In the genomic region with DNA sequence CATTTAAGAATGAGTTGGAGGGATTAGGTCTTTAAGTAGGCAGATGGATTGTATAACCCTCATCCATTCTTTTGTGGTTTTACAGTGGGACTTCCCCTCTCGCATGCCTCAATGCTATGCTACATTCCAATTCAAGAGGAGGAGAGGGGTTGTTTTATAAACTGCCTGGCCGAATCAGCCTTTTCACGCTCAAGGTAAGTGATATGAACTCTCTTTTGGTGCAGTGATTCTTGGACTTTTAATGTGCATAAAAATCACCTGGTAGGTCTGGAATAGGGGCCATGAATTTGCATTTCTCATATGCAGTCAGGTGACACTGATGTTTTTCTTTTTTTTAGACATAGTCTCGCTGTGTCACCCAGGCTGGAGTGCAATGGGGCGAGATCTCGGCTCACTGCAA, we compare ENCODE assay signal across 12 cellular contexts. TPM values are rescaled to one million over a fixed set of nuclear protein-coding genes. Genes with fewer than 3 reads are reported as not detected.
A peak's percentile ranks its signal among the peaks of the same experiment; 100 is the strongest.
DNase-seq lines count a peak whose midpoint lies in the region; TF ChIP-seq lines count a peak whose summit lies in the region.
"Had no signal": no experiment of that assay in that cellular context is flagged by ENCODE, and none has a peak within 500 bp of the region (broad histone marks: within the 10 kb centered on the region; RNA-seq: fewer than 3 reads in every experiment).

No MANE protein-coding gene starts in this region.

- peak overlapping the region; percentile 41; the same call in 1 of the 2 replicates for H3K27ac ChIP-seq in KMS-11
- peak overlapping the region; percentile 33 for H3K27ac ChIP-seq in brain microvascular endothelial cell
- H3K27ac ChIP-seq: esophagus muscularis mucosa had no signal

- in situ Hi-C loops in brain microvascular endothelial cell (cut with HindIII; ENCODE audit: low pct_ligation_motif_present, low sequenced_read_pairs) = no loop called here

- no peaks in the 10 kb centered on the region for H3K27me3 Mint-ChIP-seq in activated CD4-positive, alpha-beta T cell treated with anti-CD3 and anti-CD28 coated beads, Interleukin-2, amount 10 ng/mL, durations not matched to agents 24 days and 14 days
- no peaks in the 10 kb centered on the region for H3K27me3 Mint-ChIP-seq in CD14-positive monocyte (ENCODE audit: low read depth in 3 of 3)
- H3K27me3 Mint-ChIP-seq: brain had no signal

- TF ChIP-seq CTCF in KMS-11 (conservative IDR thresholded peaks at IDR 0.05; ENCODE audit: low read depth, low read length) (no peak), brain microvascular endothelial cell (IDR thresholded peaks at IDR 0.05; ENCODE audit: low read depth, low read length, missing control alignments) (no peak), CD14-positive monocyte (IDR thresholded peaks at IDR 0.05) (no peak), GM20000 (IDR thresholded peaks at IDR 0.05; ENCODE audit: extremely low read depth, missing control alignments) (no peak)

- H3K27ac Mint-ChIP-seq in activated CD4-positive, alpha-beta T cell treated with anti-CD3 and anti-CD28 coated beads, Interleukin-2, amount 10 ng/mL, durations not matched to agents 24 days and 14 days = peak overlapping the region; percentile 36
- H3K27ac Mint-ChIP-seq in CD14-positive monocyte = no peak overlapping the region

- no peak overlapping the region for H2AFZ ChIP-seq in KMS-11 (ENCODE audit: low read depth)

- peaks cover 86% of the 10 kb centered on the region for H3K79me2 ChIP-seq in KMS-11 (ENCODE audit: insufficient read depth, low read depth)

- no peaks in the 10 kb centered on the region for H3K9me3 Mint-ChIP-seq in activated CD4-positive, alpha-beta T cell treated with anti-CD3 and anti-CD28 coated beads, Interleukin-2, amount 10 ng/mL, durations not matched to agents 24 days and 14 days
- H3K9me3 Mint-ChIP-seq in CD14-positive monocyte = no peaks in the 10 kb centered on the region
- H3K9me3 Mint-ChIP-seq: brain had no signal

- H3K4me1 Mint-ChIP-seq in activated CD4-positive, alpha-beta T cell treated with anti-CD3 and anti-CD28 coated beads, Interleukin-2, amount 10 ng/mL, durations not matched to agents 24 days and 14 days = peaks cover 38% of the 10 kb centered on the region
- H3K4me1 Mint-ChIP-seq in CD14-positive monocyte = peaks cover 7% of the 10 kb centered on the region

- peak overlapping the region; percentile 18; the same call in 1 of the 2 replicates for H3K9ac ChIP-seq in KMS-11

- peaks cover 25% of the 10 kb centered on the region; the same call in 1 of the 2 replicates for H4K20me1 ChIP-seq in KMS-11 (ENCODE audit: insufficient read depth)

- H3K4me1 ChIP-seq in KMS-11 (ENCODE audit: low read depth, poor library complexity, severe bottlenecking) = peaks cover 62% of the 10 kb centered on the region

- peaks cover 43% of the 10 kb centered on the region for H3K36me3 Mint-ChIP-seq in activated CD4-positive, alpha-beta T cell treated with anti-CD3 and anti-CD28 coated beads, Interleukin-2, amount 10 ng/mL, durations not matched to agents 24 days and 14 days (ENCODE audit: low read depth)
- H3K36me3 Mint-ChIP-seq in CD14-positive monocyte = peaks cover 34 to 57% of the 10 kb centered on the region in 2 donors

- intact Hi-C loops in activated CD4-positive, alpha-beta T cell treated with anti-CD3 and anti-CD28 coated beads, Interleukin-2, amount 10 ng/mL, durations not matched to agents 24 days and 14 days (cut with micrococcal nuclease) = loop anchor here (5.0 kb wide), 2 partner anchors 33 to 37 kb away; no protein-coding TSS in a partner anchor
- intact Hi-C loops in CD14-positive monocyte (cut with micrococcal nuclease) = loop anchor here in 1 of 2 donors (10.0 kb wide), 1 partner anchor 446 kb away; the partner anchor contains the start of gene MAPRE1

- H3K4me3 ChIP-seq in KMS-11 (IDR thresholded peaks at IDR 0.05; ENCODE audit: insufficient read depth, low read depth, low read length) (no peak overlapping the region), brain microvascular endothelial cell (ENCODE audit: low read depth, low read length) (no peak overlapping the region)
- H3K4me3 ChIP-seq: esophagus muscularis mucosa had no signal

- no peak for DNase-seq in activated CD4-positive, alpha-beta T cell treated with anti-CD3 and anti-CD28 coated beads, Interleukin-2, amount 10 ng/mL, durations not matched to agents 24 days and 14 days
- DNase-seq in activated CD4-positive, alpha-beta T cell treated with anti-CD3 and anti-CD28 coated beads, Interleukin-2, amount 50 U/mL, for 48 hours = no peak
- DNase-seq in brain microvascular endothelial cell = peak; percentile 42
- peak; percentile 64 for DNase-seq in renal cortical epithelial cell (ENCODE audit: low read depth)
- DNase-seq in CD14-positive monocyte (ENCODE audit: low spot score) = no peak
- no peak for DNase-seq in GM20000 (ENCODE audit: low spot score)
- no peak for DNase-seq in NCI-H2107 (lab: John Stamatoyannopoulos, UW)
- DNase-seq: NCI-H2171 treated with DMSO at 0.1 percent for 48 hours, retina had no signal

- H3K27me3 ChIP-seq in KMS-11 (ENCODE audit: insufficient read depth, low read depth) (no peaks in the 10 kb centered on the region), brain microvascular endothelial cell (replicated peaks) (no peaks in the 10 kb centered on the region)
- H3K27me3 ChIP-seq: esophagus muscularis mucosa had no signal

- H3K36me3 ChIP-seq in KMS-11 (ENCODE audit: insufficient read depth) = 0 out of 2 replicates have a peak, but pooled peaks cover under 1% of the 10 kb centered on the region
- H3K36me3 ChIP-seq in brain microvascular endothelial cell (replicated peaks) = peaks cover 21% of the 10 kb centered on the region

- peak overlapping the region; percentile 78 for H3K4me2 ChIP-seq in KMS-11

- no peak overlapping the region for H3K4me3 Mint-ChIP-seq in activated CD4-positive, alpha-beta T cell treated with anti-CD3 and anti-CD28 coated beads, Interleukin-2, amount 10 ng/mL, durations not matched to agents 24 days and 14 days
- H3K4me3 Mint-ChIP-seq in CD14-positive monocyte = no peak overlapping the region

RNA-seq across cellular contexts. Expression of gene ASXL1, which starts 10.8 kb away (rescaled TPM):
- 126 and 142 TPM in 2 replicates for total RNA-seq in activated CD4-positive, alpha-beta T cell treated with anti-CD3 and anti-CD28 coated beads, Interleukin-2, amount 10 ng/mL, durations not matched to agents 24 days and 14 days
- 27.1 and 54.8 TPM in 2 replicates for total RNA-seq in renal cortical epithelial cell
- 1 to 10 TPM; 1.8 to 2.8 TPM for polyA plus RNA-seq in CD14-positive monocyte

Comparison
In these comparisons a context has a peak if more than half of its experiments do, and no peak if none do; other contexts are left out.
1. DNase-seq: peak in brain microvascular endothelial cell (single experiment) and renal cortical epithelial cell (single experiment); none in activated CD4-positive, alpha-beta T cell treated with anti-CD3 and anti-CD28 coated beads, Interleukin-2, amount 10 ng/mL, durations not matched to agents 24 days and 14 days (single experiment), activated CD4-positive, alpha-beta T cell treated with anti-CD3 and anti-CD28 coated beads, Interleukin-2, amount 50 U/mL, for 48 hours (0 of 2), CD14-positive monocyte (single experiment), GM20000 (single experiment) and NCI-H2107 (single experiment).